ENCODE assay signal across 17 cellular contexts in genomic region chr2:74447230-74447999, GRCh38.
"Had no signal": no experiment of that assay in that cellular context is flagged by ENCODE, and none has a peak within 500 bp of the region (broad histone marks: within the 10 kb centered on the region; RNA-seq: fewer than 3 reads in every experiment).

No MANE protein-coding gene starts in this region.

- H3K27ac ChIP-seq: gastrocnemius medialis, thoracic aorta, transverse colon had no signal

- H3K4me3 Mint-ChIP-seq: naive thymus-derived CD8-positive, alpha-beta T cell; neural crest cell; stimulated activated memory B cell treated with anti-CD40 and anti-IgM and Interleukin-4, amounts not matched to agents 10 μg/mL and 1 μg/mL and 100 μg/mL, for 72 hours; stimulated activated naive CD8-positive, alpha-beta T cell treated with anti-CD3 and anti-CD28 coated beads, Interleukin-15, amount 100 ng/mL, for 72 hours had no signal

- H3K36me3 Mint-ChIP-seq: naive thymus-derived CD8-positive, alpha-beta T cell; stimulated activated memory B cell treated with anti-CD40 and anti-IgM and Interleukin-4, amounts not matched to agents 10 μg/mL and 1 μg/mL and 100 μg/mL, for 72 hours had no signal

- ATAC-seq: esophagus mucosa; gastrocnemius medialis; left ventricle myocardium superior; naive thymus-derived CD8-positive, alpha-beta T cell; right cardiac atrium; stimulated activated memory B cell treated with anti-CD40 and anti-IgM and Interleukin-4, amounts not matched to agents 10 μg/mL and 1 μg/mL and 100 μg/mL, for 72 hours; stimulated activated naive CD8-positive, alpha-beta T cell treated with anti-CD3 and anti-CD28 coated beads, Interleukin-15, amount 100 ng/mL, for 72 hours had no signal

- H3K4me3 ChIP-seq: gastrocnemius medialis, thoracic aorta, transverse colon had no signal

- H3K9me3 ChIP-seq: gastrocnemius medialis, thoracic aorta, transverse colon had no signal

- H3K36me3 ChIP-seq: gastrocnemius medialis, thoracic aorta, transverse colon had no signal

- H3K9me3 Mint-ChIP-seq: naive thymus-derived CD8-positive, alpha-beta T cell; neural crest cell; stimulated activated memory B cell treated with anti-CD40 and anti-IgM and Interleukin-4, amounts not matched to agents 10 μg/mL and 1 μg/mL and 100 μg/mL, for 72 hours; stimulated activated naive CD8-positive, alpha-beta T cell treated with anti-CD3 and anti-CD28 coated beads, Interleukin-15, amount 100 ng/mL, for 72 hours had no signal

- H3K4me1 ChIP-seq: gastrocnemius medialis had no signal

- H3K27ac Mint-ChIP-seq: naive thymus-derived CD8-positive, alpha-beta T cell; stimulated activated memory B cell treated with anti-CD40 and anti-IgM and Interleukin-4, amounts not matched to agents 10 μg/mL and 1 μg/mL and 100 μg/mL, for 72 hours; stimulated activated naive CD8-positive, alpha-beta T cell treated with anti-CD3 and anti-CD28 coated beads, Interleukin-15, amount 100 ng/mL, for 72 hours had no signal

- DNase-seq: effector memory CD4-positive, alpha-beta T cell; gastrocnemius medialis; glutamatergic neuron; islet precursor cell; left ventricle myocardium superior; mesendoderm; naive thymus-derived CD8-positive, alpha-beta T cell; right cardiac atrium; stimulated activated CD4-positive, alpha-beta T cell treated with anti-CD3 and anti-CD28 coated beads, Interleukin-15, amount 100 ng/mL, for 24 hours; stimulated activated CD4-positive, alpha-beta T cell treated with anti-CD3 and anti-CD28 coated beads, Interleukin-1b, Interleukin-23, amount 100 ng/mL, for 48 hours; stimulated activated CD4-positive, alpha-beta T cell treated with anti-CD3 and anti-CD28 coated beads, Interleukin-4, amount 100 ng/mL, for 24 hours; stimulated activated naive CD8-positive, alpha-beta T cell treated with anti-CD3 and anti-CD28 coated beads, Interleukin-15, amount 100 ng/mL, for 72 hours; transverse colon had no signal
